ENCODE assay signal across 23 cellular contexts in genomic region chr1:61412601-61413000, GRCh38.
"Had no signal": no experiment of that assay in that cellular context is flagged by ENCODE, and none has a peak within 500 bp of the region (broad histone marks: within the 10 kb centered on the region; RNA-seq: fewer than 3 reads in every experiment).

No MANE protein-coding gene starts in this region.

- H3K4me1 ChIP-seq: left lung, lower lobe of right lung, neural progenitor cell, parathyroid adenoma, right atrium auricular region, right lobe of liver, testis, thyroid gland, transverse colon, uterus had no signal

- DNase-seq: hippocampal formation; left colon; left lung; lower lobe of right lung; mammary epithelial cell; mesendoderm; naive B cell; natural killer cell; nephron progenitor cell; occipital lobe; right lobe of liver; stimulated activated CD4-positive, alpha-beta T cell treated with anti-CD3 and anti-CD28 coated beads, Interleukin-4, amount 100 ng/mL, for 24 hours; stimulated activated naive CD4-positive, alpha-beta T cell; testis; thyroid gland; transverse colon; uterus had no signal

- ATAC-seq: left colon; left lung; lower lobe of right lung; natural killer cell; right lobe of liver; stimulated activated effector memory CD8-positive, alpha-beta T cell treated with anti-CD3 and anti-CD28 coated beads, Interleukin-12 subunit alpha, Interleukin-12 subunit beta, amount 100 ng/mL, for 72 hours had no signal

- H3K36me3 ChIP-seq: neural progenitor cell, neutrophil, uterus had no signal

- H3K4me3 ChIP-seq: left lung, lower lobe of right lung, neural progenitor cell, right atrium auricular region, right lobe of liver, testis, thyroid gland, transverse colon, uterus had no signal

- H3K4me2 ChIP-seq: neural progenitor cell had no signal

- H2AFZ ChIP-seq: neural progenitor cell, parathyroid adenoma had no signal

- FAIRE-seq: keratinocyte had no signal

- H3K79me2 ChIP-seq: parathyroid adenoma had no signal

- H3K9me3 ChIP-seq: left lung, lower lobe of right lung, neutrophil, right atrium auricular region, right lobe of liver, testis, thyroid gland, transverse colon, uterus had no signal

- H3K27me3 ChIP-seq: left lung, neural progenitor cell, neutrophil, right atrium auricular region, right lobe of liver, testis, thyroid gland, transverse colon, uterus had no signal

- H3K9ac ChIP-seq: neural progenitor cell, parathyroid adenoma had no signal

- H3K27ac ChIP-seq: left lung, lower lobe of right lung, neural progenitor cell, neutrophil, parathyroid adenoma, right atrium auricular region, right lobe of liver, testis, thyroid gland, transverse colon, uterus had no signal
